In genomic region chr1:76687324-76688018, GRCh38 we compare ENCODE assay signal across 17 cellular contexts.
DNase-seq lines count a peak whose midpoint lies in the region; ATAC-seq and TF ChIP-seq lines count a peak whose summit lies in the region.
"Had no signal": no experiment of that assay in that cellular context is flagged by ENCODE, and none has a peak within 500 bp of the region (broad histone marks: within the 10 kb centered on the region; RNA-seq: fewer than 3 reads in every experiment).

No MANE protein-coding gene starts in this region.

- no peaks in the 10 kb centered on the region for H3K36me3 ChIP-seq in upper lobe of right lung
- H3K36me3 ChIP-seq in ascending aorta, result no peaks in the 10 kb centered on the region

- H3K4me3 ChIP-seq in upper lobe of right lung, result no peak overlapping the region
- H3K4me3 ChIP-seq in ascending aorta, result no peak overlapping the region
- H3K4me3 ChIP-seq: testis had no signal

- H3K27ac ChIP-seq in upper lobe of right lung, result no peak overlapping the region
- no peak overlapping the region for H3K27ac ChIP-seq in ascending aorta
- H3K27ac ChIP-seq: testis had no signal

- TF ChIP-seq CTCF in upper lobe of right lung (IDR thresholded peaks at IDR 0.05), result no peak
- TF ChIP-seq CTCF in ascending aorta (IDR thresholded peaks at IDR 0.05), result no peak

- peak; percentile 34 for ATAC-seq in upper lobe of right lung

- DNase-seq in NCI-H510A treated with DMSO at 0.1 percent for 48 hours (lab: John Stamatoyannopoulos, UW) (peak; percentile 17), NCI-H510A (lab: John Stamatoyannopoulos, UW) (no peak), NCI-H526 treated with DMSO at 0.1 percent for 48 hours (lab: John Stamatoyannopoulos, UW) (peak; percentile 14), kidney tubule cell (ENCODE audit: low spot score) (peak; percentile 41), upper lobe of right lung (no peak), RPMI8226 (no peak), ascending aorta (ENCODE audit: low spot score in 2 of 2) (no peak), COLO668 (lab: John Stamatoyannopoulos, UW; ENCODE audit: unreplicated experiment) (no peak)
- DNase-seq: activated CD4-positive, alpha-beta T cell treated with anti-CD3 and anti-CD28 coated beads, Interleukin-2, amount 10 ng/mL, durations not matched to agents 7 days and 5 days; activated CD8-positive, alpha-beta memory T cell treated with anti-CD3 and anti-CD28 coated beads, Interleukin-2, amount 50 U/mL, for 4 hours; activated naive CD4-positive, alpha-beta T cell treated with Interleukin-2 at 50 U/mL for 16 hours; CD4-positive, alpha-beta memory T cell; H9; kidney; MM.1S; NK-92 treated with Interleukin-12 subunit alpha and Interleukin-12 subunit beta, amount 100 ng/mL, for 24 hours; testis had no signal

- intact Hi-C loops in upper lobe of right lung (cut with DNase I) (no loop called here), ascending aorta (cut with DNase I) (no loop called here)

- H3K9me3 ChIP-seq in upper lobe of right lung, result no peaks in the 10 kb centered on the region
- H3K9me3 ChIP-seq in ascending aorta, result no peaks in the 10 kb centered on the region
- H3K9me3 ChIP-seq: testis had no signal

- H3K27me3 ChIP-seq in upper lobe of right lung (no peaks in the 10 kb centered on the region), ascending aorta (no peaks in the 10 kb centered on the region)
- H3K27me3 ChIP-seq: testis had no signal

- H3K4me1 ChIP-seq in upper lobe of right lung, result no peaks in the 10 kb centered on the region
- no peaks in the 10 kb centered on the region for H3K4me1 ChIP-seq in ascending aorta
- H3K4me1 ChIP-seq: testis had no signal

Comparison
In these comparisons a context has a peak if more than half of its experiments do, and no peak if none do; other contexts are left out.
1. DNase-seq: peak in NCI-H510A treated with DMSO at 0.1 percent for 48 hours (single experiment), NCI-H526 treated with DMSO at 0.1 percent for 48 hours (single experiment) and kidney tubule cell (single experiment); none in NCI-H510A (single experiment), upper lobe of right lung (single experiment), RPMI8226 (single experiment), ascending aorta (0 of 2) and COLO668 (single experiment).